ENCODE assay signal across 16 cellular contexts in the genomic region with DNA sequence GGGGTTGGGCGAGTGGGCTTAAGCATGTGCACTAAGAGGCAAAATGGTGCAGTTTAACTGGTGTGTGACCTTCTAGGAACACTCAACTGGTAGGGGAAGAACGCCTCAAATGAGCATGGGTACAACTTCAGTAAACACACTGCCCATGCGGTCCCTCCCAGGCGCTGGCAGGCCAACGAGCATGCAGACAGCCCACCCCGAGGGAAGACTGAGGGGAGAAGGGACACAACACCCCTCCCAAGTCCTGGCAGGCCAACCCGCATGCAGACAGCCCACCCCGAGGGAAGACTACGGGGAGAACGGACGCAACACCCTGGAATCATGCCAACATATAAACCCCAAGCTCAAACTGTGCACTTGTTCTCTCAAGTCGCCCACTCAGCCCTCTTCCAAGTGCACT.
DNase-seq lines count a peak whose midpoint lies in the region; FAIRE-seq and TF ChIP-seq lines count a peak whose summit lies in the region.
"Had no signal": no experiment of that assay in that cellular context is flagged by ENCODE, and none has a peak within 500 bp of the region (broad histone marks: within the 10 kb centered on the region; RNA-seq: fewer than 3 reads in every experiment).

No MANE protein-coding gene starts in this region.

- H3K27ac Mint-ChIP-seq in HFFc6 (peak overlapping the region; percentile 90), osteocyte (ENCODE audit: unreplicated experiment) (no peak overlapping the region)
- H3K27ac Mint-ChIP-seq: CD4-positive, CD25-positive, alpha-beta regulatory T cell had no signal

- no peaks in the 10 kb centered on the region for H3K27me3 ChIP-seq in bronchial epithelial cell (ENCODE audit: control insufficient read depth, insufficient read depth, low read length)
- no peaks in the 10 kb centered on the region for H3K27me3 ChIP-seq in osteoblast (ENCODE audit: insufficient read depth, low read length)

- peaks cover 23% of the 10 kb centered on the region for H3K4me1 ChIP-seq in osteoblast (ENCODE audit: insufficient read depth, low read length)
- H3K4me1 ChIP-seq: Caco-2 had no signal

- H3K4me1 Mint-ChIP-seq in HFFc6 (ENCODE audit: low read depth) (peaks cover 88% of the 10 kb centered on the region), osteocyte (ENCODE audit: unreplicated experiment) (peaks cover 26% of the 10 kb centered on the region)
- H3K4me1 Mint-ChIP-seq: CD4-positive, CD25-positive, alpha-beta regulatory T cell had no signal

- no peaks in the 10 kb centered on the region for H3K79me2 ChIP-seq in osteoblast (ENCODE audit: insufficient read depth, low read length)

- no peak overlapping the region for H3K4me2 ChIP-seq in osteoblast (ENCODE audit: insufficient read depth, low read length)

- H3K36me3 Mint-ChIP-seq in HFFc6 (ENCODE audit: low read depth) (peaks cover 40% of the 10 kb centered on the region), osteocyte (ENCODE audit: unreplicated experiment) (no peaks in the 10 kb centered on the region)
- H3K36me3 Mint-ChIP-seq: CD4-positive, CD25-positive, alpha-beta regulatory T cell had no signal

- no peaks in the 10 kb centered on the region for H3K9me3 ChIP-seq in osteoblast (ENCODE audit: low read depth, low read length)
- H3K9me3 ChIP-seq: Caco-2 had no signal

- peak overlapping the region; percentile 42; the same call in 1 of the 2 replicates for H3K27ac ChIP-seq in C4-2B
- peak overlapping the region; percentile 9 for H3K27ac ChIP-seq in osteoblast (ENCODE audit: low read depth, low read length)
- H3K27ac ChIP-seq: HL-60 had no signal

- peak overlapping the region; percentile 0 for H2AFZ ChIP-seq in osteoblast (ENCODE audit: low read length)

- peak; percentile 43 for FAIRE-seq in bronchial epithelial cell (lab: Jason Lieb, UNC)
- FAIRE-seq: HTR-8/SVneo had no signal

- no peak for TF ChIP-seq CTCF in C4-2B (conservative IDR thresholded peaks at IDR 0.05)
- no peak for TF ChIP-seq CTCF in HFFc6 (IDR thresholded peaks at IDR 0.05)
- no peak for TF ChIP-seq CTCF in bronchial epithelial cell (IDR thresholded peaks at IDR 0.05; ENCODE audit: insufficient read depth, low read length, severe bottlenecking)
- TF ChIP-seq CTCF in osteoblast (IDR thresholded peaks at IDR 0.05; ENCODE audit: extremely low read depth, low read depth, low read length): no peak
- no peak for TF ChIP-seq CTCF in osteocyte (IDR thresholded peaks at IDR 0.05)

- peak overlapping the region; percentile 82; the same call in 1 of the 2 replicates for H3K4me3 Mint-ChIP-seq in HFFc6
- no peak overlapping the region for H3K4me3 Mint-ChIP-seq in osteocyte (ENCODE audit: unreplicated experiment)
- H3K4me3 Mint-ChIP-seq: CD4-positive, CD25-positive, alpha-beta regulatory T cell had no signal

- no peaks in the 10 kb centered on the region; the same call in 1 of the 2 replicates for H3K27me3 Mint-ChIP-seq in HFFc6 (ENCODE audit: insufficient read depth)
- no peaks in the 10 kb centered on the region for H3K27me3 Mint-ChIP-seq in osteocyte (ENCODE audit: unreplicated experiment)
- H3K27me3 Mint-ChIP-seq: CD4-positive, CD25-positive, alpha-beta regulatory T cell had no signal

- H3K36me3 ChIP-seq in bronchial epithelial cell (ENCODE audit: control insufficient read depth, insufficient read depth, low read length) (no peaks in the 10 kb centered on the region), osteoblast (ENCODE audit: insufficient read depth, low read length) (no peaks in the 10 kb centered on the region)

- H3K4me3 ChIP-seq in bronchial epithelial cell (ENCODE audit: low read depth, low read length) (no peak overlapping the region), osteoblast (ENCODE audit: insufficient read depth, low read length) (no peak overlapping the region)

- peaks cover 13% of the 10 kb centered on the region for H3K9me3 Mint-ChIP-seq in HFFc6
- H3K9me3 Mint-ChIP-seq in osteocyte (ENCODE audit: unreplicated experiment): peaks cover 8% of the 10 kb centered on the region

- no peak for DNase-seq in HFFc6
- no peak for DNase-seq in bronchial epithelial cell (ENCODE audit: low read depth)
- no peak for DNase-seq in osteoblast (ENCODE audit: insufficient read length, low spot score, missing footprints)
- DNase-seq in osteocyte (ENCODE audit: extremely low spot score, unreplicated experiment): no peak
- DNase-seq in NCI-H748 (lab: John Stamatoyannopoulos, UW; ENCODE audit: unreplicated experiment): no peak
- DNase-seq in iPS-NIHi11 (ENCODE audit: low spot score): no peak
- DNase-seq in epidermal melanocyte (ENCODE audit: insufficient read length, low spot score): no peak
- DNase-seq: Caco-2; CD4-positive, CD25-positive, alpha-beta regulatory T cell; NCI-H187; NCI-H2171; NCI-H446 treated with DMSO at 0.1 percent for 48 hours; NCI-H748 treated with DMSO at 0.1 percent for 48 hours had no signal

- H4K20me1 ChIP-seq in osteoblast (ENCODE audit: insufficient read depth, low read length): no peaks in the 10 kb centered on the region
